ENCODE assay signal across 9 cellular contexts in genomic region chr1:177209357-177209756, GRCh38. TPM values are rescaled to one million over a fixed set of nuclear protein-coding genes. Genes with fewer than 3 reads are reported as not detected.
DNase-seq lines count a peak whose midpoint lies in the region; FAIRE-seq and TF ChIP-seq lines count a peak whose summit lies in the region.
"Had no signal": no experiment of that assay in that cellular context is flagged by ENCODE, and none has a peak within 500 bp of the region (broad histone marks: within the 10 kb centered on the region; RNA-seq: fewer than 3 reads in every experiment).

No MANE protein-coding gene starts in this region.

- in situ Hi-C loops in ACHN (cut with HindIII; ENCODE audit: low pct_ligation_motif_present, low pct_unique_long_range_greater_than_20kb, low sequenced_read_pairs) = no loop called here
- in situ Hi-C loops in astrocyte of the spinal cord (cut with HindIII; ENCODE audit: low sequenced_read_pairs) = no loop called here

- intact Hi-C loops in kidney (cut with DNase I) (no loop called here), uterus (cut with DNase I; ENCODE audit: low total_unique reads) (no loop called here)

- H3K4me3 ChIP-seq in astrocyte of the spinal cord (ENCODE audit: low read depth, low read length) = no peak overlapping the region
- no peak overlapping the region for H3K4me3 ChIP-seq in kidney (ENCODE audit: low read length in 2 of 2)
- no peak overlapping the region for H3K4me3 ChIP-seq in uterus

- H3K36me3 Mint-ChIP-seq in nephron progenitor cell (ENCODE audit: low read depth) = no peaks in the 10 kb centered on the region
- H3K36me3 Mint-ChIP-seq: CD4-positive, CD25-positive, alpha-beta regulatory T cell had no signal

- TF ChIP-seq CTCF in astrocyte of the spinal cord (IDR thresholded peaks at IDR 0.05; ENCODE audit: low read depth, low read length) (no peak), kidney (IDR thresholded peaks at IDR 0.05; ENCODE audit: borderline replicate concordance, extremely low read depth, insufficient read depth) (no peak), uterus (IDR thresholded peaks at IDR 0.05) (no peak), nephron progenitor cell (IDR thresholded peaks at IDR 0.05) (no peak)

- no peak overlapping the region for H3K4me3 Mint-ChIP-seq in nephron progenitor cell
- H3K4me3 Mint-ChIP-seq: CD4-positive, CD25-positive, alpha-beta regulatory T cell had no signal

- no peak overlapping the region for H3K9ac ChIP-seq in kidney (ENCODE audit: low read length in 2 of 2)

- no peaks in the 10 kb centered on the region for H3K36me3 ChIP-seq in kidney (ENCODE audit: control insufficient read depth in 1 of 2, insufficient read depth in 2 of 2, low read length in 2 of 2)
- no peaks in the 10 kb centered on the region for H3K36me3 ChIP-seq in uterus

- H3K9me3 Mint-ChIP-seq in nephron progenitor cell = peaks cover 2% of the 10 kb centered on the region

- no peaks in the 10 kb centered on the region for H3K27me3 ChIP-seq in uterus

- H3K27ac ChIP-seq in kidney (ENCODE audit: low read depth in 2 of 2, low read length in 2 of 2) (no peak overlapping the region), uterus (no peak overlapping the region)

- no peaks in the 10 kb centered on the region for H3K9me3 ChIP-seq in kidney (ENCODE audit: control insufficient read depth in 1 of 2, low read length in 2 of 2)
- no peaks in the 10 kb centered on the region for H3K9me3 ChIP-seq in uterus

- H3K4me1 ChIP-seq in kidney (ENCODE audit: control insufficient read depth in 1 of 2, insufficient read depth in 1 of 2, low read depth in 1 of 2, low read length in 2 of 2) (no peaks in the 10 kb centered on the region), uterus (no peaks in the 10 kb centered on the region)

- no peaks in the 10 kb centered on the region for H3K27me3 Mint-ChIP-seq in nephron progenitor cell (ENCODE audit: low read depth, poor library complexity)
- H3K27me3 Mint-ChIP-seq: CD4-positive, CD25-positive, alpha-beta regulatory T cell had no signal

- no peak for TF ChIP-seq POLR2A in uterus (IDR thresholded peaks at IDR 0.05)

- H3K4me1 Mint-ChIP-seq in nephron progenitor cell = peaks cover 45% of the 10 kb centered on the region
- H3K4me1 Mint-ChIP-seq: CD4-positive, CD25-positive, alpha-beta regulatory T cell had no signal

- FAIRE-seq in kidney (lab: Jason Lieb, UNC) = no peak

- no peak overlapping the region for H3K27ac Mint-ChIP-seq in nephron progenitor cell
- H3K27ac Mint-ChIP-seq: CD4-positive, CD25-positive, alpha-beta regulatory T cell had no signal

- DNase-seq in ACHN (peak; percentile 98), NCI-H128 (lab: John Stamatoyannopoulos, UW; ENCODE audit: unreplicated experiment) (peak; percentile 35), astrocyte of the spinal cord (ENCODE audit: low read depth, low spot score) (peak; percentile 95), kidney (peak; percentile 83), uterus (peak; percentile 30 to 36), nephron progenitor cell (no peak), NCI-H2171 (lab: John Stamatoyannopoulos, UW) (no peak)
- no peak for DNase-seq in activated CD4-positive, alpha-beta T cell treated with anti-CD3 and anti-CD28 coated beads for 48 hours
- DNase-seq: CD4-positive, CD25-positive, alpha-beta regulatory T cell had no signal

RNA-seq across cellular contexts. Expression of gene BRINP2, which starts 38.6 kb away (rescaled TPM):
- total RNA-seq in kidney = not detected
- not detected for polyA plus RNA-seq in kidney (ENCODE audit: insufficient read depth, low read depth, low replicate concordance)
- 1 to 10 TPM in 1 of 4 donors, under 1 TPM in 1, not detected in 2; 0.18 to 5.7 TPM for total RNA-seq in uterus
- total RNA-seq: CD4-positive, CD25-positive, alpha-beta regulatory T cell had no signal
- polyA plus RNA-seq: CD4-positive, CD25-positive, alpha-beta regulatory T cell had no signal

RNA-seq across cellular contexts. Expression of gene ASTN1, which starts 44.8 kb away (rescaled TPM):
- total RNA-seq in kidney (0.25 TPM), uterus (10 to 100 TPM in 1 of 4 donors, 1 to 10 TPM in 2, under 1 TPM in 1; 0.29 to 42.7 (median 2.5) TPM)
- 0.19 TPM for polyA plus RNA-seq in kidney (ENCODE audit: insufficient read depth, low read depth, low replicate concordance)
- total RNA-seq: CD4-positive, CD25-positive, alpha-beta regulatory T cell had no signal
- polyA plus RNA-seq: CD4-positive, CD25-positive, alpha-beta regulatory T cell had no signal

Comparison
In these comparisons a context has a peak if more than half of its experiments do, and no peak if none do; other contexts are left out.
1. DNase-seq: peak in ACHN (single experiment), NCI-H128 (single experiment), astrocyte of the spinal cord (single experiment), kidney (single experiment) and uterus (2 of 2); none in nephron progenitor cell (single experiment), NCI-H2171 (single experiment) and activated CD4-positive, alpha-beta T cell treated with anti-CD3 and anti-CD28 coated beads for 48 hours (single experiment).